Comparison of ENCODE assay signal across 29 cellular contexts in the genomic region with DNA sequence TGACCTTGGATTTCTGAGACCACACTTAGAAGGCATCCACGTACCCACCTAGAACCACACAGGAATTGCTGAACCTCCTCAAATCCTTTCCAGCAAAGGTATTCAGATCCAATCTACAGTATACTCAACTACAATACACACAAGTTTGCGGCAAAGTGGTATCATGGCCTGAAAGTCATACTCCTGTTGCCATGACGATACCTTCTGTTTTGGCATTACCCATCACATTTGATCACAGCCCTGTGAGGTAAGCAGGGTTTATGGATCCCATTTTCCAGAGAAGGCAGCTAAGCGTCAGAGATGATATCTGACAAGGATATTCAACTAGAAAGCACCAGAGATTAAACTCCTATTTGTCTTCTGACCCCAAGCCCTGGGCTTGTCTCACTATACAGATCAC.
"Had no signal": no experiment of that assay in that cellular context is flagged by ENCODE, and none has a peak within 500 bp of the region (broad histone marks: within the 10 kb centered on the region; RNA-seq: fewer than 3 reads in every experiment).

No MANE protein-coding gene starts in this region.

- H3K27me3 Mint-ChIP-seq: memory B cell, type B pancreatic cell had no signal

- FAIRE-seq: endometrium, keratinocyte, pancreas had no signal

- H3K9me3 Mint-ChIP-seq: memory B cell, natural killer cell, neural crest cell, type B pancreatic cell had no signal

- H3K4me3 ChIP-seq: coronary artery, esophagus squamous epithelium, heart right ventricle, lung, pancreas, smooth muscle cell, stomach, thyroid gland had no signal

- H3K4me1 Mint-ChIP-seq: neural crest cell had no signal

- H3K27ac Mint-ChIP-seq: memory B cell, type B pancreatic cell had no signal

- H3K4me3 Mint-ChIP-seq: memory B cell, natural killer cell, neural crest cell, type B pancreatic cell had no signal

- ATAC-seq: heart right ventricle, left ventricle myocardium superior, natural killer cell, pancreas, sciatic nerve had no signal

- H3K9me3 ChIP-seq: esophagus squamous epithelium, heart right ventricle, neutrophil, pancreas, stomach, thyroid gland had no signal

- H3K27ac ChIP-seq: coronary artery, esophagus squamous epithelium, heart right ventricle, neutrophil, pancreas, stomach, thyroid gland had no signal

- DNase-seq: dermis blood vessel endothelial cell; effector memory CD4-positive, alpha-beta T cell; erythroblast; esophagus squamous epithelium; foreskin melanocyte; glutamatergic neuron; heart right ventricle; hypothalamus; left ventricle myocardium superior; natural killer cell; pancreas; retina; stimulated activated CD4-positive, alpha-beta T cell treated with anti-CD3 and anti-CD28 coated beads, Interleukin-12 subunit alpha, Interleukin-12 subunit beta, amount 100 ng/mL, for 4 hours; stimulated activated CD4-positive, alpha-beta T cell treated with anti-CD3 and anti-CD28 coated beads, Interleukin-1b, Interleukin-23, amount 100 ng/mL, for 48 hours; stimulated activated CD4-positive, alpha-beta T cell treated with anti-CD3 and anti-CD28 coated beads, Interleukin-4, amount 100 ng/mL, for 1 hour; stimulated activated CD8-positive, alpha-beta memory T cell treated with anti-CD3 and anti-CD28 coated beads, Interleukin-4, amount 100 ng/mL, for 48 hours; stimulated activated naive CD4-positive, alpha-beta T cell treated with Interleukin-2 at 50 U/mL for 16 hours; stomach; thyroid gland had no signal

- H3K4me2 ChIP-seq: smooth muscle cell had no signal

- H3K4me1 ChIP-seq: thyroid gland had no signal

- H3K27me3 ChIP-seq: esophagus squamous epithelium, heart right ventricle, neutrophil, pancreas, stomach, thyroid gland had no signal
